Comparison of ENCODE assay signal across 17 cellular contexts in the genomic region with DNA sequence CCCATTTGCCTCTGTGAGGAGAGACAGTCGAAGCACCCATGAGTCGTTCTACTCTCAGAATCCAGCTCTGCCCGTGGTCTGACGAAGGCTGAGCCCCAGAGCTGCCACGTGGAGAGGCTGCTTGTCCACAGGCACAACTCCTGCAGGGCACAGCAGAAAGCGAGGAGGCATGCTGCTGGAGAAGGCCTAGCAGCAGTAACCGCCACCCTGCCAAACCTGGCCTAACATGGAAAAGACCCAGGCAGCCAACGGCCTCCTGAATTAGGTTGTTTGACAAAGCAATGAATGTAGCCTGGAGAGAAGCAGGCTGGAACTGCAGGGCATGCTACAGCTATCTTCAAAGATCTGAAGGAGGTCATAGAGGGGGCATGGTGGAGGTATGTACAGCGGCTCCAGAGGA.
"Had no signal": no experiment of that assay in that cellular context is flagged by ENCODE, and none has a peak within 500 bp of the region (broad histone marks: within the 10 kb centered on the region; RNA-seq: fewer than 3 reads in every experiment).

No MANE protein-coding gene starts in this region.

- H3K36me3 ChIP-seq: heart left ventricle, pancreas, thoracic aorta, vagina had no signal

- H3K9me3 ChIP-seq: heart left ventricle, pancreas, thoracic aorta, vagina had no signal

- DNase-seq: activated CD8-positive, alpha-beta memory T cell treated with anti-CD3 and anti-CD28 coated beads for 24 hours; activated CD8-positive, alpha-beta memory T cell treated with anti-CD3 and anti-CD28 coated beads, Interleukin-2, amount 50 U/mL, for 4 hours; activated naive CD4-positive, alpha-beta T cell treated with anti-CD3 and anti-CD28 coated beads, Interleukin-2, amount 10 ng/mL, durations not matched to agents 7 days and 5 days; activated T-cell treated with anti-CD3 and anti-CD28 coated beads, Interleukin-2, amount 50 U/mL, for 4 hours; amygdala; effector CD4-positive, alpha-beta T cell; heart left ventricle; naive thymus-derived CD8-positive, alpha-beta T cell; pancreas; stimulated activated CD4-positive, alpha-beta T cell treated with anti-CD3 and anti-CD28 coated beads, Interleukin-15, amount 100 ng/mL, for 24 hours; stimulated activated CD4-positive, alpha-beta T cell treated with anti-CD3 and anti-CD28 coated beads, Interleukin-2, amount 100 ng/mL, for 48 hours; stimulated activated CD8-positive, alpha-beta memory T cell treated with anti-CD3 and anti-CD28 coated beads, Interleukin-4, amount 100 ng/mL, for 48 hours; stimulated activated naive B cell treated with anti-CD40 and anti-IgM and Interleukin-4, amounts not matched to agents 10 μg/mL and 1 μg/mL and 100 μg/mL, for 72 hours; T-cell had no signal

- H3K4me3 ChIP-seq: heart left ventricle, pancreas, smooth muscle cell, thoracic aorta, vagina had no signal

- H3K27ac ChIP-seq: pancreas, vagina had no signal

- H3K4me1 ChIP-seq: pancreas had no signal

- H3K27me3 ChIP-seq: heart left ventricle, pancreas, vagina had no signal
